In the genomic region with DNA sequence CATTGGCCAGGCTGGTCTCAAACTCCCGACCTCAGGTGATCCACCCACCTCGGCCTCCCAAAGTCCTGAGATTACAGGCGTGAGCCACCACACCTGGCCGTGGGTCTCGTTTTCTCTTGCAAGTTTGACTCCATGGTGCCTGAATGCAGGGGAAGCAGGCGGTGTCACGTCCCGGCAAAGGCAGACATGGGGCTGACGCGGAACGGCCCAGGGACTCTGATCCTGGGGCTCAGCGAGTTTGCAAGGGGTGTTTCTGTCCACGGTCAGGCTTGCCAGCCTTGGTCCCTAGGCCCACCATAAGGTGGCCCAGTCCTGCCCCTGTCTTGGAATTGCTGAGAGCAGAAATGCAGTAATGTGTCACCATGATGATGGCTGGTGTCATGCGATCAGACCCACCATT, we compare ENCODE assay signal across 1 cellular context. TPM values are rescaled to one million over a fixed set of nuclear protein-coding genes. Genes with fewer than 3 reads are reported as not detected.
"Had no signal": no experiment of that assay in that cellular context is flagged by ENCODE, and none has a peak within 500 bp of the region (broad histone marks: within the 10 kb centered on the region; RNA-seq: fewer than 3 reads in every experiment).

No MANE protein-coding gene starts in this region.

RNA-seq across cellular contexts. Expression of a gene that starts 6.6 kb away (rescaled TPM):
- polyA plus RNA-seq: IgD-negative memory B cell had no signal
